8 cellular contexts compared by ENCODE assay signal in the genomic region with DNA sequence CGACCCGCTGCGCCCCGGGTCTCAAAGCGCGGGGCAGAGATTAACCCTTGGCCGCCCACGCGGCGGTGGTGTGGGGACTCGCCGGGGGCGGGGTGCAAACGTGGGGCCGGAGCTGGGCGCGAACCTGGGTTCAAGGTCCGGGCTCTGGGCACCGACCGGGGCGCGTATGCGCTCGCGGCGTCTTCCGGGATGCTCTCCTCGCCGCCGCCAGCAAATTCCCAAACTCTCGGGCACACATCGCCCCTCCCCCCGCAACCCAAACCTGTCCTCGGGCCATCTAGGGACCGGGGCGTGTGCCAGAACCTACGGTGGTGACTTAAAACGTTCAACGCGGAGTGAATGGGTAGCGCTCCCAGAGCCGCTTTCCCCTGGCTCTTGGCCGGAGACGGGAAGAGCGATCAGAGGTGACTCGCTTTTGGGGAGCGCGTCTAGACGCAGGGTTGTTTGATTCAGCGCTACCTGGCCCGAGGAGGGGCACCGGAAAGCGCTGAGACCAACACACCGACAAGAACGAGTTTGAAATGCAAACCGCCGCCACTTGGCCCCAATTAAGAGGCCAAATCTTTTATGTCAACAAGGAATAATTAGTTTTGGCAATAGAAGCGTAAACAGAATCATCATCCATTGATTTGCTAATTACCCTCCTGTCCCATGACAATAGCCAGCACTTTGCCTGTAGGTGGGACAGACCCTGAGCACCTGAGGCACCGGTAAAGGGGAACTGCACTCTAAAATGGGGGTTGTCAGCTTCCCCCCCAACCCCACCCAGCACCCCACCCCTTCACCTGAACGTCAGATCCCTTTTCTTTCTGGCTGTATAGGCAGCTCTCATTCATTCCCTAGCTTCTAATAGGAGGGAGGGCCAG. TPM values are rescaled to one million over a fixed set of nuclear protein-coding genes. Genes with fewer than 3 reads are reported as not detected.
DNase-seq lines count a peak whose midpoint lies in the region; ATAC-seq and TF ChIP-seq lines count a peak whose summit lies in the region.

No MANE protein-coding gene starts in this region.

- H3K27ac Mint-ChIP-seq in immature natural killer cell = peak overlapping the region in 1 of 6 donors; percentile 48
- no peak overlapping the region for H3K27ac Mint-ChIP-seq in stimulated activated effector memory CD8-positive, alpha-beta T cell treated with anti-CD3 and anti-CD28 coated beads, Interleukin-12 subunit alpha, Interleukin-12 subunit beta, amount 100 ng/mL, for 72 hours

- peak overlapping the region; percentile 80 to 84 (median 82) for H3K4me3 Mint-ChIP-seq in immature natural killer cell
- H3K4me3 Mint-ChIP-seq in stimulated activated effector memory CD8-positive, alpha-beta T cell treated with anti-CD3 and anti-CD28 coated beads, Interleukin-12 subunit alpha, Interleukin-12 subunit beta, amount 100 ng/mL, for 72 hours = peak overlapping the region; percentile 61

- peak overlapping the region; percentile 47 for H3K4me3 ChIP-seq in astrocyte of the cerebellum (ENCODE audit: low read depth, low read length)

- DNase-seq in NCI-H2227 (lab: John Stamatoyannopoulos, UW; ENCODE audit: unreplicated experiment) = peak; percentile 57
- no peak for DNase-seq in NCI-H2227 treated with DMSO at 0.1 percent for 48 hours (lab: John Stamatoyannopoulos, UW)
- peak; percentile 17 to 33 for DNase-seq in NCI-H1930 (lab: John Stamatoyannopoulos, UW)
- no peak for DNase-seq in astrocyte of the cerebellum (ENCODE audit: low read depth)
- peak in 1 of 3 donors; percentile 5 for DNase-seq in immature natural killer cell
- DNase-seq in stimulated activated effector memory CD8-positive, alpha-beta T cell treated with anti-CD3 and anti-CD28 coated beads, Interleukin-12 subunit alpha, Interleukin-12 subunit beta, amount 100 ng/mL, for 72 hours (ENCODE audit: low spot score in 2 of 2) = no peak
- DNase-seq in NCI-H226 = no peak

- peaks cover 5 to 15% (median 9%) of the 10 kb centered on the region in 3 donors for H3K27me3 Mint-ChIP-seq in immature natural killer cell (ENCODE audit: low read depth in 3 of 3)

- ATAC-seq in stimulated activated effector memory CD8-positive, alpha-beta T cell treated with anti-CD3 and anti-CD28 coated beads, Interleukin-12 subunit alpha, Interleukin-12 subunit beta, amount 100 ng/mL, for 72 hours = no peak
- no peak for ATAC-seq in GM18517 (IDR thresholded peaks at IDR 0.05; ENCODE audit: unreplicated experiment)

- no peak for TF ChIP-seq CTCF in astrocyte of the cerebellum (IDR thresholded peaks at IDR 0.05; ENCODE audit: low read depth, low read length, missing control alignments)

- H3K4me1 Mint-ChIP-seq in immature natural killer cell = peaks cover 26 to 29% of the 10 kb centered on the region in 2 donors
- H3K4me1 Mint-ChIP-seq in stimulated activated effector memory CD8-positive, alpha-beta T cell treated with anti-CD3 and anti-CD28 coated beads, Interleukin-12 subunit alpha, Interleukin-12 subunit beta, amount 100 ng/mL, for 72 hours = peaks cover 17% of the 10 kb centered on the region

- no peaks in the 10 kb centered on the region for H3K9me3 Mint-ChIP-seq in immature natural killer cell
- H3K9me3 Mint-ChIP-seq in stimulated activated effector memory CD8-positive, alpha-beta T cell treated with anti-CD3 and anti-CD28 coated beads, Interleukin-12 subunit alpha, Interleukin-12 subunit beta, amount 100 ng/mL, for 72 hours = no peaks in the 10 kb centered on the region

- H3K36me3 Mint-ChIP-seq in immature natural killer cell = no peaks in the 10 kb centered on the region
- no peaks in the 10 kb centered on the region for H3K36me3 Mint-ChIP-seq in stimulated activated effector memory CD8-positive, alpha-beta T cell treated with anti-CD3 and anti-CD28 coated beads, Interleukin-12 subunit alpha, Interleukin-12 subunit beta, amount 100 ng/mL, for 72 hours

- in situ Hi-C loops in astrocyte of the cerebellum (cut with HindIII; ENCODE audit: low sequenced_read_pairs) = no loop called here

RNA-seq across cellular contexts. Expression of gene WNT3, which starts 46.2 kb away (rescaled TPM):
- polyA plus RNA-seq in immature natural killer cell = under 1 TPM in 2 of 3 donors, not detected in 1; 0.12 to 0.17 TPM

Comparison
In these comparisons a context has a peak if more than half of its experiments do, and no peak if none do; other contexts are left out.
1. DNase-seq: peak in NCI-H2227 (single experiment) and NCI-H1930 (2 of 2); none in NCI-H2227 treated with DMSO at 0.1 percent for 48 hours (single experiment), astrocyte of the cerebellum (single experiment), stimulated activated effector memory CD8-positive, alpha-beta T cell treated with anti-CD3 and anti-CD28 coated beads, Interleukin-12 subunit alpha, Interleukin-12 subunit beta, amount 100 ng/mL, for 72 hours (0 of 2) and NCI-H226 (single experiment).